1 cellular context compared by ENCODE assay signal in genomic region chr21:43713123-43713522, GRCh38. TPM values are rescaled to one million over a fixed set of nuclear protein-coding genes. Genes with fewer than 3 reads are reported as not detected.
"Had no signal": no experiment of that assay in that cellular context is flagged by ENCODE, and none has a peak within 500 bp of the region (broad histone marks: within the 10 kb centered on the region; RNA-seq: fewer than 3 reads in every experiment).

No MANE protein-coding gene starts in this region.

RNA-seq across cellular contexts. Expression of gene HSF2BP, which starts 53.8 kb away (rescaled TPM):
- total RNA-seq: cardiac septum had no signal
